1 cellular context compared by ENCODE assay signal in genomic region chr4:1720163-1720983, GRCh38.
TF ChIP-seq lines count a peak whose summit lies in the region.

No MANE protein-coding gene starts in this region.

TF ChIP-seq in HepG2, 621 proteins besides CTCF, POLR2A, EP300 and RAD21 (continued from another document and continues in another):
- TF ChIP-seq YEATS4 (CRISPR knock-in tag; IDR thresholded peaks at IDR 0.05; ENCODE audit: borderline replicate concordance) (peak; percentile 69; the same call in 1 of the 2 replicates), MTF1 (CRISPR knock-in tag; IDR thresholded peaks at IDR 0.05) (no peak; the same call in 1 of the 2 replicates), ZNF839 (CRISPR knock-in tag; IDR thresholded peaks at IDR 0.05; ENCODE audit: borderline replicate concordance) (0 out of 2 replicates have a peak, but pooled peaks have one; percentile 55), ZNF280B (CRISPR knock-in tag; IDR thresholded peaks at IDR 0.05; ENCODE audit: borderline replicate concordance) (peak; percentile 81; the same call in 1 of the 2 replicates), ZNF446 (CRISPR knock-in tag; IDR thresholded peaks at IDR 0.05) (no peak), GATAD2A (CRISPR knock-in tag; IDR thresholded peaks at IDR 0.05) (no peak), ZNF225 (CRISPR knock-in tag; IDR thresholded peaks at IDR 0.05) (peak; percentile 59; the same call in 1 of the 2 replicates), ZNF615 (CRISPR knock-in tag; IDR thresholded peaks at IDR 0.05; ENCODE audit: borderline replicate concordance) (no peak), TAF1 (CRISPR knock-in tag; IDR thresholded peaks at IDR 0.05) (peak; percentile 59; the same call in 1 of the 2 replicates), ZNF777 (CRISPR knock-in tag; IDR thresholded peaks at IDR 0.05) (peak; percentile 95), AGO2 (optimal IDR thresholded peaks at IDR 0.05; ENCODE audit: low read depth, low read length) (peak; percentile 87), REPIN1 (CRISPR knock-in tag; IDR thresholded peaks at IDR 0.05; ENCODE audit: borderline replicate concordance, low read depth) (peak; percentile 30; the same call in 1 of the 2 replicates), ZFP41 (CRISPR knock-in tag; IDR thresholded peaks at IDR 0.05; ENCODE audit: borderline replicate concordance) (0 out of 2 replicates have a peak, but pooled peaks have one; percentile 31), ZNF451 (CRISPR knock-in tag; IDR thresholded peaks at IDR 0.05) (peak; percentile 86), DNMT1 (CRISPR knock-in tag; IDR thresholded peaks at IDR 0.05) (no peak), ZFP36L1 (CRISPR knock-in tag; IDR thresholded peaks at IDR 0.05) (no peak; the same call in 1 of the 2 replicates), E2F2 (CRISPR knock-in tag; IDR thresholded peaks at IDR 0.05; ENCODE audit: borderline replicate concordance) (no peak; the same call in 1 of the 2 replicates), ZNF784 (CRISPR knock-in tag; IDR thresholded peaks at IDR 0.05; ENCODE audit: borderline replicate concordance) (peak; percentile 90; the same call in 1 of the 2 replicates), ATF2 (CRISPR knock-in tag; IDR thresholded peaks at IDR 0.05) (peak; percentile 9; the same call in 1 of the 2 replicates), ZNF33A (CRISPR knock-in tag; IDR thresholded peaks at IDR 0.05; ENCODE audit: borderline replicate concordance) (no peak), GABPB1 (CRISPR knock-in tag; IDR thresholded peaks at IDR 0.05) (peak; percentile 55), ZNF713 (CRISPR knock-in tag; IDR thresholded peaks at IDR 0.05) (peak; percentile 80; the same call in 1 of the 2 replicates), TARDBP (CRISPR knock-in tag; IDR thresholded peaks at IDR 0.05) (no peak), GATAD1 (CRISPR knock-in tag; IDR thresholded peaks at IDR 0.05) (no peak), ZNF776 (CRISPR knock-in tag; IDR thresholded peaks at IDR 0.05) (peak; percentile 50; the same call in 1 of the 2 replicates), BATF2 (CRISPR knock-in tag; IDR thresholded peaks at IDR 0.05) (peak; percentile 81), ZFP37 (CRISPR knock-in tag; IDR thresholded peaks at IDR 0.05; ENCODE audit: borderline replicate concordance) (peak; percentile 60; the same call in 1 of the 2 replicates), NR1H2 (CRISPR knock-in tag; IDR thresholded peaks at IDR 0.05; ENCODE audit: borderline replicate concordance, low read depth) (0 out of 2 replicates have a peak, but pooled peaks have one; percentile 77), ZNF367 (CRISPR knock-in tag; IDR thresholded peaks at IDR 0.05; ENCODE audit: borderline replicate concordance) (0 out of 2 replicates have a peak, but pooled peaks have one; percentile 80), KDM5B (CRISPR knock-in tag; IDR thresholded peaks at IDR 0.05; ENCODE audit: borderline replicate concordance) (peak; percentile 96), FOSL1 (CRISPR knock-in tag; IDR thresholded peaks at IDR 0.05; ENCODE audit: borderline replicate concordance) (0 out of 2 replicates have a peak, but pooled peaks have one; percentile 25), RBFOX2 (IDR thresholded peaks at IDR 0.05; ENCODE audit: low read depth, low read length) (peak; percentile 88), NCOA5 (CRISPR knock-in tag; IDR thresholded peaks at IDR 0.05) (no peak)
- TF ChIP-seq, protein P1, sequence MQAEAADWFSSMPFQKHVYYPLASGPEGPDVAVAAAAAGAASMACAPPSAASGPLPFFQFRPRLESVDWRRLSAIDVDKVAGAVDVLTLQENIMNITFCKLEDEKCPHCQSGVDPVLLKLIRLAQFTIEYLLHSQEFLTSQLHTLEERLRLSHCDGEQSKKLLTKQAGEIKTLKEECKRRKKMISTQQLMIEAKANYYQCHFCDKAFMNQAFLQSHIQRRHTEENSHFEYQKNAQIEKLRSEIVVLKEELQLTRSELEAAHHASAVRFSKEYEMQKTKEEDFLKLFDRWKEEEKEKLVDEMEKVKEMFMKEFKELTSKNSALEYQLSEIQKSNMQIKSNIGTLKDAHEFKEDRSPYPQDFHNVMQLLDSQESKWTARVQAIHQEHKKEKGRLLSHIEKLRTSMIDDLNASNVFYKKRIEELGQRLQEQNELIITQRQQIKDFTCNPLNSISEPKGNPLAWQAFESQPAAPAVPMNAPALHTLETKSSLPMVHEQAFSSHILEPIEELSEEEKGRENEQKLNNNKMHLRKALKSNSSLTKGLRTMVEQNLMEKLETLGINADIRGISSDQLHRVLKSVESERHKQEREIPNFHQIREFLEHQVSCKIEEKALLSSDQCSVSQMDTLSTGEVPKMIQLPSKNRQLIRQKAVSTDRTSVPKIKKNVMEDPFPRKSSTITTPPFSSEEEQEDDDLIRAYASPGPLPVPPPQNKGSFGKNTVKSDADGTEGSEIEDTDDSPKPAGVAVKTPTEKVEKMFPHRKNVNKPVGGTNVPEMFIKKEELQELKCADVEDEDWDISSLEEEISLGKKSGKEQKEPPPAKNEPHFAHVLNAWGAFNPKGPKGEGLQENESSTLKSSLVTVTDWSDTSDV (CRISPR knock-in tag; IDR thresholded peaks at IDR 0.05): no peak
- TF ChIP-seq, protein P2, sequence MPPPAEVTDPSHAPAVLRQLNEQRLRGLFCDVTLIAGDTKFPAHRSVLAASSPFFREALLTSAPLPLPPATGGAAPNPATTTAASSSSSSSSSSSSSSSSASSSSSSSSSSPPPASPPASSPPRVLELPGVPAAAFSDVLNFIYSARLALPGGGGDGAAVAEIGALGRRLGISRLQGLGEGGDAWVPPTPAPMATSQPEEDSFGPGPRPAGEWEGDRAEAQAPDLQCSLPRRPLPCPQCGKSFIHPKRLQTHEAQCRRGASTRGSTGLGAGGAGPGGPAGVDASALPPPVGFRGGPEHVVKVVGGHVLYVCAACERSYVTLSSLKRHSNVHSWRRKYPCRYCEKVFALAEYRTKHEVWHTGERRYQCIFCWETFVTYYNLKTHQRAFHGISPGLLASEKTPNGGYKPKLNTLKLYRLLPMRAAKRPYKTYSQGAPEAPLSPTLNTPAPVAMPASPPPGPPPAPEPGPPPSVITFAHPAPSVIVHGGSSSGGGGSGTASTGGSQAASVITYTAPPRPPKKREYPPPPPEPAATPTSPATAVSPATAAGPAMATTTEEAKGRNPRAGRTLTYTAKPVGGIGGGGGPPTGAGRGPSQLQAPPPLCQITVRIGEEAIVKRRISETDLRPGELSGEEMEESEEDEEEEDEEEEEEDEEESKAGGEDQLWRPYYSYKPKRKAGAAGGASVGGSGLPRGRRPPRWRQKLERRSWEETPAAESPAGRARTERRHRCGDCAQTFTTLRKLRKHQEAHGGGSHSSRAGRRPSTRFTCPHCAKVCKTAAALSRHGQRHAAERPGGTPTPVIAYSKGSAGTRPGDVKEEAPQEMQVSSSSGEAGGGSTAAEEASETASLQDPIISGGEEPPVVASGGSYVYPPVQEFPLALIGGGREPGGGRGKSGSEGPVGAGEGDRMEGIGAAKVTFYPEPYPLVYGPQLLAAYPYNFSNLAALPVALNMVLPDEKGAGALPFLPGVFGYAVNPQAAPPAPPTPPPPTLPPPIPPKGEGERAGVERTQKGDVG (CRISPR knock-in tag; IDR thresholded peaks at IDR 0.05; ENCODE audit: borderline replicate concordance): peak; percentile 43; the same call in 1 of the 2 replicates
- TF ChIP-seq, protein P3, sequence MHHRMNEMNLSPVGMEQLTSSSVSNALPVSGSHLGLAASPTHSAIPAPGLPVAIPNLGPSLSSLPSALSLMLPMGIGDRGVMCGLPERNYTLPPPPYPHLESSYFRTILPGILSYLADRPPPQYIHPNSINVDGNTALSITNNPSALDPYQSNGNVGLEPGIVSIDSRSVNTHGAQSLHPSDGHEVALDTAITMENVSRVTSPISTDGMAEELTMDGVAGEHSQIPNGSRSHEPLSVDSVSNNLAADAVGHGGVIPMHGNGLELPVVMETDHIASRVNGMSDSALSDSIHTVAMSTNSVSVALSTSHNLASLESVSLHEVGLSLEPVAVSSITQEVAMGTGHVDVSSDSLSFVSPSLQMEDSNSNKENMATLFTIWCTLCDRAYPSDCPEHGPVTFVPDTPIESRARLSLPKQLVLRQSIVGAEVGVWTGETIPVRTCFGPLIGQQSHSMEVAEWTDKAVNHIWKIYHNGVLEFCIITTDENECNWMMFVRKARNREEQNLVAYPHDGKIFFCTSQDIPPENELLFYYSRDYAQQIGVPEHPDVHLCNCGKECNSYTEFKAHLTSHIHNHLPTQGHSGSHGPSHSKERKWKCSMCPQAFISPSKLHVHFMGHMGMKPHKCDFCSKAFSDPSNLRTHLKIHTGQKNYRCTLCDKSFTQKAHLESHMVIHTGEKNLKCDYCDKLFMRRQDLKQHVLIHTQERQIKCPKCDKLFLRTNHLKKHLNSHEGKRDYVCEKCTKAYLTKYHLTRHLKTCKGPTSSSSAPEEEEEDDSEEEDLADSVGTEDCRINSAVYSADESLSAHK (CRISPR knock-in tag; IDR thresholded peaks at IDR 0.05; ENCODE audit: borderline replicate concordance): no peak
- TF ChIP-seq, protein P4, sequence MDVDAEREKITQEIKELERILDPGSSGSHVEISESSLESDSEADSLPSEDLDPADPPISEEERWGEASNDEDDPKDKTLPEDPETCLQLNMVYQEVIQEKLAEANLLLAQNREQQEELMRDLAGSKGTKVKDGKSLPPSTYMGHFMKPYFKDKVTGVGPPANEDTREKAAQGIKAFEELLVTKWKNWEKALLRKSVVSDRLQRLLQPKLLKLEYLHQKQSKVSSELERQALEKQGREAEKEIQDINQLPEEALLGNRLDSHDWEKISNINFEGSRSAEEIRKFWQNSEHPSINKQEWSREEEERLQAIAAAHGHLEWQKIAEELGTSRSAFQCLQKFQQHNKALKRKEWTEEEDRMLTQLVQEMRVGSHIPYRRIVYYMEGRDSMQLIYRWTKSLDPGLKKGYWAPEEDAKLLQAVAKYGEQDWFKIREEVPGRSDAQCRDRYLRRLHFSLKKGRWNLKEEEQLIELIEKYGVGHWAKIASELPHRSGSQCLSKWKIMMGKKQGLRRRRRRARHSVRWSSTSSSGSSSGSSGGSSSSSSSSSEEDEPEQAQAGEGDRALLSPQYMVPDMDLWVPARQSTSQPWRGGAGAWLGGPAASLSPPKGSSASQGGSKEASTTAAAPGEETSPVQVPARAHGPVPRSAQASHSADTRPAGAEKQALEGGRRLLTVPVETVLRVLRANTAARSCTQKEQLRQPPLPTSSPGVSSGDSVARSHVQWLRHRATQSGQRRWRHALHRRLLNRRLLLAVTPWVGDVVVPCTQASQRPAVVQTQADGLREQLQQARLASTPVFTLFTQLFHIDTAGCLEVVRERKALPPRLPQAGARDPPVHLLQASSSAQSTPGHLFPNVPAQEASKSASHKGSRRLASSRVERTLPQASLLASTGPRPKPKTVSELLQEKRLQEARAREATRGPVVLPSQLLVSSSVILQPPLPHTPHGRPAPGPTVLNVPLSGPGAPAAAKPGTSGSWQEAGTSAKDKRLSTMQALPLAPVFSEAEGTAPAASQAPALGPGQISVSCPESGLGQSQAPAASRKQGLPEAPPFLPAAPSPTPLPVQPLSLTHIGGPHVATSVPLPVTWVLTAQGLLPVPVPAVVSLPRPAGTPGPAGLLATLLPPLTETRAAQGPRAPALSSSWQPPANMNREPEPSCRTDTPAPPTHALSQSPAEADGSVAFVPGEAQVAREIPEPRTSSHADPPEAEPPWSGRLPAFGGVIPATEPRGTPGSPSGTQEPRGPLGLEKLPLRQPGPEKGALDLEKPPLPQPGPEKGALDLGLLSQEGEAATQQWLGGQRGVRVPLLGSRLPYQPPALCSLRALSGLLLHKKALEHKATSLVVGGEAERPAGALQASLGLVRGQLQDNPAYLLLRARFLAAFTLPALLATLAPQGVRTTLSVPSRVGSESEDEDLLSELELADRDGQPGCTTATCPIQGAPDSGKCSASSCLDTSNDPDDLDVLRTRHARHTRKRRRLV (CRISPR knock-in tag; IDR thresholded peaks at IDR 0.05): no peak
- TF ChIP-seq, protein P5, sequence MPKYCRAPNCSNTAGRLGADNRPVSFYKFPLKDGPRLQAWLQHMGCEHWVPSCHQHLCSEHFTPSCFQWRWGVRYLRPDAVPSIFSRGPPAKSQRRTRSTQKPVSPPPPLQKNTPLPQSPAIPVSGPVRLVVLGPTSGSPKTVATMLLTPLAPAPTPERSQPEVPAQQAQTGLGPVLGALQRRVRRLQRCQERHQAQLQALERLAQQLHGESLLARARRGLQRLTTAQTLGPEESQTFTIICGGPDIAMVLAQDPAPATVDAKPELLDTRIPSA (CRISPR knock-in tag; IDR thresholded peaks at IDR 0.05; ENCODE audit: borderline replicate concordance): 0 out of 2 replicates have a peak, but pooled peaks have one; percentile 14
